1 cellular context compared by ENCODE assay signal in the genomic region with DNA sequence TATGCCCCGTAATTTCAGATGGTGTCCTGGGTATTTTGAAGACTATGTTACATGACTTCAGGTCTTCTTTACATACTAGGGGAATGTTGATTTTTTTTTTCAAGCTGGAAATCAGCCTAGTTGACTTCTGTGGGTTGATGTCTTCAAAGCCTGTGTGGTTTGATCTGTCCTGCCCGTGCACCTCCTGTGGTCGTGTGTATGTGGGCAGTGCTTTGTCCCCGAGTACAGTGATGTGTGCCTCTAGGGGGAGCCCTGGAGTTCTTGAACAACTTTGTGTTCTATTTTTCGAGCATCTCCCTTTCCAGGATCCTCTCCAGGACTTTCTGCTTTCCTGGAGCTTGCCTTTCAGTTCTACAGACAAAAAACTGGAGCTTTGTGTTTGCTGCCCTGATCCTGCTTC.
TF ChIP-seq lines count a peak whose summit lies in the region.

No MANE protein-coding gene starts in this region.

TF ChIP-seq in K562, 482 proteins besides CTCF, POLR2A, EP300 and RAD21 (continued from another document):
- TF ChIP-seq ZNF318 (IDR thresholded peaks at IDR 0.05; ENCODE audit: borderline replicate concordance in 1 of 2, low read depth in 1 of 2) (no peak), KAT7 (CRISPR knock-in tag; IDR thresholded peaks at IDR 0.05; ENCODE audit: borderline replicate concordance) (no peak), SMARCA5 (IDR thresholded peaks at IDR 0.05) (no peak), ZNF174 (CRISPR knock-in tag; IDR thresholded peaks at IDR 0.05) (no peak), ZNF780A (CRISPR knock-in tag; IDR thresholded peaks at IDR 0.05) (no peak), ZKSCAN1 (IDR thresholded peaks at IDR 0.05; ENCODE audit: low read depth, low read length) (no peak), HDGF (IDR thresholded peaks at IDR 0.05) (no peak), CBX3 (IDR thresholded peaks at IDR 0.05; ENCODE audit: borderline replicate concordance in 1 of 2, low read length in 2 of 2) (peak in 1 of 2 experiments; percentile 29; a peak in 1 of 3 replicates)
